In the genomic region with DNA sequence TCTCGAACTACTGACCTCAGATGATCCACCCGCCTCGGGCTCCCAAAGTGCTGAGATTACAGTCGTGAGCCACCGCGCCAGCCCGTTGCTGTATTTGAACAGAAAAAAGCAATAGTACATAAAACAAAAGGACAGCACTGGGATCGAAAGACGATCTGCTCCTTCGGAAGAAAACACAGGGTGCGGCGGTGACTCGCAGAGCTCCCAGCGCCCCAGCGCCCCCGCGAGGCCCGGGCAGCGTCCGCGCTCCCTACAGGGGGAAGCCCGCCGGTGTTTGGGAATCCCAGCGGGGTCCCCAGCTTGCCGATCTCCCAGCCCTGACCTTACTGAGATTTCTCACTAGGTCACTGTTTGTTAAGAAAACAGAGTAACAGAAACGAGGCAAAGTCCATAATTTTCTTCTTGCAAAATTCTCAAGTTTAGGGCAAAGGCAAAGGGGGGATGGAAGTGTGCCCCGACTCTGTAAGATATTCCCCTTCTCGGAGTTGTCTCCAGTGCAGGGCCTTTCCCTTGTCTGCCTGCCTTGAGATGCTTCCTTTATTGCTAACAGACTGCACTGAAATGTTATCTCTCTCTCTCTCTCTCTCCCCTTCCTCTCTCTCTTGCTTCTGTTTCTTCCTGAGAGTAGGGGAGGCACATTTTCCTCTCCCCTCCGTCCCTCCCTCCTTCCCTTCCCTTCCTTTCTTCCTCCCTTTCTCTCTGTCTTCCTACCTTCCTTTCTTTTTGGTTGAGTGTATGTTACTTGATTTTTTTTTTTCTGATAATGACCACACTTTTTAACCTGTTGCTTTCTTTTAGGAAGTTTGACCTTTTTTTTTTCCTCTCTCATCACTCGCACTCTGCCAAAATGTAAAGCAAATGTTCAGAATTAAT, we compare ENCODE assay signal across 8 cellular contexts.
DNase-seq lines count a peak whose midpoint lies in the region; ATAC-seq lines count a peak whose summit lies in the region.
"Had no signal": no experiment of that assay in that cellular context is flagged by ENCODE, and none has a peak within 500 bp of the region (broad histone marks: within the 10 kb centered on the region; RNA-seq: fewer than 3 reads in every experiment).

No MANE protein-coding gene starts in this region.

- H2BK5ac ChIP-seq in trophoblast cell (ENCODE audit: low read depth, low read length, poor library complexity) = no peak overlapping the region

- intact Hi-C loops in activated T-helper 2 cell treated with anti-CD3 and anti-CD28 coated beads, Interferon-gamma antibody, Interleukin-2, Interleukin-4, amounts not matched to agents 10 μg/mL and 5 μg/mL and 100 μg/mL, durations not matched to agents 14 hours and 24 hours and 36 hours (cut with micrococcal nuclease) = no loop called here
- intact Hi-C loops in head of caudate nucleus (cut with DNase I) = no loop called here

- no peak overlapping the region for H3K27ac ChIP-seq in trophoblast cell (ENCODE audit: low read depth, low read length)
- H3K27ac ChIP-seq: VCaP had no signal

- H3K9me3 ChIP-seq in trophoblast cell (ENCODE audit: insufficient read depth, low read depth, low read length) = no peaks in the 10 kb centered on the region

- no peak overlapping the region for H3K23ac ChIP-seq in trophoblast cell (ENCODE audit: low read length)

- H3K9ac ChIP-seq in trophoblast cell (ENCODE audit: low read length) = no peak overlapping the region

- H3K4me3 Mint-ChIP-seq in activated T-helper 2 cell treated with anti-CD3 and anti-CD28 coated beads, Interferon-gamma antibody, Interleukin-2, Interleukin-4, amounts not matched to agents 10 μg/mL and 5 μg/mL and 100 μg/mL, durations not matched to agents 14 hours and 24 hours and 36 hours (ENCODE audit: low read depth) = peak overlapping the region; percentile 71

- H3K14ac ChIP-seq in trophoblast cell (ENCODE audit: low read length) = no peak overlapping the region

- ATAC-seq in GM18868 (IDR thresholded peaks at IDR 0.05; ENCODE audit: unreplicated experiment) (peak; percentile 80), GM19395 (IDR thresholded peaks at IDR 0.05; ENCODE audit: unreplicated experiment) (no peak)

- H3K27me3 ChIP-seq in trophoblast cell (ENCODE audit: insufficient read depth, low read length) = no peaks in the 10 kb centered on the region

- H2BK120ac ChIP-seq in trophoblast cell (ENCODE audit: insufficient read depth, low read length, poor library complexity) = no peak overlapping the region

- no peak overlapping the region for H2AFZ ChIP-seq in trophoblast cell (ENCODE audit: insufficient read depth, low read length, poor library complexity)

- H3K36me3 ChIP-seq in trophoblast cell (ENCODE audit: control insufficient read depth in 1 of 2, insufficient read depth in 2 of 2, low read length in 2 of 2) = no peaks in the 10 kb centered on the region

- no peak overlapping the region for H4K91ac ChIP-seq in trophoblast cell (ENCODE audit: low read depth, low read length)

- no peak overlapping the region for H4K12ac ChIP-seq in trophoblast cell (ENCODE audit: low read depth, low read length)

- H3K4me1 Mint-ChIP-seq in activated T-helper 2 cell treated with anti-CD3 and anti-CD28 coated beads, Interferon-gamma antibody, Interleukin-2, Interleukin-4, amounts not matched to agents 10 μg/mL and 5 μg/mL and 100 μg/mL, durations not matched to agents 14 hours and 24 hours and 36 hours (ENCODE audit: low read depth) = peaks cover 18% of the 10 kb centered on the region

- H3K79me2 ChIP-seq in trophoblast cell (ENCODE audit: control insufficient read depth, insufficient read depth, low read length, poor library complexity) = no peaks in the 10 kb centered on the region

- peak overlapping the region; percentile 53 for H3K4me2 ChIP-seq in trophoblast cell (ENCODE audit: low read length)

- no peaks in the 10 kb centered on the region for H3K9me3 Mint-ChIP-seq in activated T-helper 2 cell treated with anti-CD3 and anti-CD28 coated beads, Interferon-gamma antibody, Interleukin-2, Interleukin-4, amounts not matched to agents 10 μg/mL and 5 μg/mL and 100 μg/mL, durations not matched to agents 14 hours and 24 hours and 36 hours

- peaks cover 30% of the 10 kb centered on the region for H3K27me3 Mint-ChIP-seq in activated T-helper 2 cell treated with anti-CD3 and anti-CD28 coated beads, Interferon-gamma antibody, Interleukin-2, Interleukin-4, amounts not matched to agents 10 μg/mL and 5 μg/mL and 100 μg/mL, durations not matched to agents 14 hours and 24 hours and 36 hours (ENCODE audit: low read depth)

- H4K8ac ChIP-seq in trophoblast cell (ENCODE audit: low read depth, low read length) = no peak overlapping the region

- no peaks in the 10 kb centered on the region for H3K4me1 ChIP-seq in trophoblast cell (ENCODE audit: control insufficient read depth in 1 of 2, insufficient read depth in 2 of 2, low read length in 2 of 2)

- H3K4ac ChIP-seq in trophoblast cell (ENCODE audit: low read depth, low read length) = no peak overlapping the region

- no peak overlapping the region for H3K18ac ChIP-seq in trophoblast cell (ENCODE audit: low read length)

- no peaks in the 10 kb centered on the region for H3K36me3 Mint-ChIP-seq in activated T-helper 2 cell treated with anti-CD3 and anti-CD28 coated beads, Interferon-gamma antibody, Interleukin-2, Interleukin-4, amounts not matched to agents 10 μg/mL and 5 μg/mL and 100 μg/mL, durations not matched to agents 14 hours and 24 hours and 36 hours (ENCODE audit: low read depth)

- no peak overlapping the region for H2BK12ac ChIP-seq in trophoblast cell (ENCODE audit: low read length)

- H2AK5ac ChIP-seq in trophoblast cell (ENCODE audit: low read length) = no peak overlapping the region

- WGBS in trophoblast cell (ENCODE audit: extremely low coverage, insufficient coverage, insufficient read length) = no CpG with 5 or more reads among the region's 30 CpGs

- DNase-seq in HuH-7 (ENCODE audit: low spot score) (peak; percentile 72), head of caudate nucleus (peak in 33 of 42 donors; percentile 10 to 69 (median 33)), trophoblast cell (peak; percentile 16 to 35), NCI-H2081 treated with DMSO at 0.1 percent for 48 hours (lab: John Stamatoyannopoulos, UW) (no peak)
- no peak for DNase-seq in activated T-helper 2 cell treated with anti-CD3 and anti-CD28 coated beads, Interferon-gamma antibody, Interleukin-2, Interleukin-4, amounts not matched to agents 10 μg/mL and 5 μg/mL and 100 μg/mL, durations not matched to agents 14 hours and 24 hours and 36 hours (ENCODE audit: low spot score)

- H3K79me1 ChIP-seq in trophoblast cell (ENCODE audit: low read length) = no peaks in the 10 kb centered on the region

- no peak overlapping the region for H3K4me3 ChIP-seq in trophoblast cell (ENCODE audit: low read depth, low read length)

- H3K27ac Mint-ChIP-seq in activated T-helper 2 cell treated with anti-CD3 and anti-CD28 coated beads, Interferon-gamma antibody, Interleukin-2, Interleukin-4, amounts not matched to agents 10 μg/mL and 5 μg/mL and 100 μg/mL, durations not matched to agents 14 hours and 24 hours and 36 hours = peak overlapping the region; percentile 1

Comparison
In these comparisons a context has a peak if more than half of its experiments do, and no peak if none do; other contexts are left out.
1. DNase-seq: peak in HuH-7 (single experiment), head of caudate nucleus (33 of 42) and trophoblast cell (2 of 2); none in activated T-helper 2 cell treated with anti-CD3 and anti-CD28 coated beads, Interferon-gamma antibody, Interleukin-2, Interleukin-4, amounts not matched to agents 10 μg/mL and 5 μg/mL and 100 μg/mL, durations not matched to agents 14 hours and 24 hours and 36 hours (single experiment) and NCI-H2081 treated with DMSO at 0.1 percent for 48 hours (single experiment).